In the genomic region with DNA sequence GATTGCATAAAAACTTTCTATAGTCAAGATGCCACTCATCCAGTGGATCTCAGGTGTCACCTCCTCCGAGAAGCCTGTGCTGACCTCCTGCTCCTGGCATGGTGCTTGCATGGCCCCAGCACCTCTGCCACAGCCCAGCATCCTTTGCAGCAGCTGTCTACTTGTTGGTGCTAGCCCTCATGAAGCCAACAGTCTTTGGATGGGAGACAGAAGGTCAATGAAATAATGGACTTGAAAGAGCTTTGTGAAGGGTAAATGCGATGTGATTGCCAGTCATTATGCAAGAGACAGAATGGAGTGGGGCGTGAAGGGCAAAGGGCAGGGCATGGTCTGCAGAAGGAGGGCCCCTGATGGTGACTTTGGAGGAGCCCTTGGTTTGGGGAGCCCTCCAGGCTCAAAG, we compare ENCODE assay signal across 1 cellular context.
TF ChIP-seq lines count a peak whose summit lies in the region.

No MANE protein-coding gene starts in this region.

TF ChIP-seq in H1, 55 proteins besides CTCF, POLR2A, EP300 and RAD21:
- TF ChIP-seq USF2 (IDR thresholded peaks at IDR 0.05; ENCODE audit: low read length) (no peak), TBP (IDR thresholded peaks at IDR 0.05; ENCODE audit: low read depth, low read length) (no peak)
